ENCODE assay signal across 20 cellular contexts in the genomic region with DNA sequence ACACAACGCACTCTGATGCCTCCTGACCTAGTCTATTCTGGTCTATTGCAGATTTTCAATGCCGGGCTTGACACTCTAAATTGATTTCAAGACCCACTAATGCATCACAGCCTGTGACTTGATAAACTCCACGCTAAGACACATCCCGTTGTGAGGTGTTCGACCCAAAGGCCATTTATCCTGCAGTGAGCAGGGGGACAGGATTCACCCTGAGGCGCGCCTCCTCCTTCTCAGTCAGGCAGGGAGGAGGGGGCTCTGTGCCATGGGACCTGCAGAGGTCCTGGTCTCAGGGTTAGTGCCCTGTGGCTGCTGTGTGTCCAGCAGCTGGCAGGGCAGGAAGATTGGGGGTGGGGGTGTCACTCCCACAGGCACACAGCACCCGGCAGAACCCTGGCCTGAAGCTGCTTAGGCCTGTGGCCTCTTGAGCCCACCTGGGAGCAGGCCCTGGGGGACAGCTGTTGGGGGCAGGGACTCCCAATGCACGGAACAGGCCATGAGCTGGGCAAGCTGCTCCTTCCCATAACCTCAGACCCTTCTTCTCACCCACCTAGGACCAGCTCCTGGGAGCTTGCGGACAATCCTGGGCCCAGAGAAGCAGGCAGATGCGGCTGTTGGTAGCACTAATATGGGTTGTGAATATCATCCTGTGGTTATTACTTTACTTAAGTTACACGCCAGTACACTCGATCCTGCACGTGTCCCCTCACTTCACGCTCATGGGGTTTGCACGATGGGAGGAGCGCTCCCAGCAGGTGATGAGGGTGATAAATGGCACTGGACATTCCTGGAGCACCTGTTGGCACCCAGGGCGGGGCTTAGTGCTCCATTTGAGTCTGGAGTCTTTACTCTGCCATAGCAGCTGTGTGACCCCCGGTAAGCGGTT.
"Had no signal": no experiment of that assay in that cellular context is flagged by ENCODE, and none has a peak within 500 bp of the region (broad histone marks: within the 10 kb centered on the region; RNA-seq: fewer than 3 reads in every experiment).

No MANE protein-coding gene starts in this region.

- H3K36me3 Mint-ChIP-seq: naive thymus-derived CD4-positive, alpha-beta T cell; stimulated activated naive B cell treated with anti-CD40 and anti-IgM and Interleukin-4, amounts not matched to agents 10 μg/mL and 1 μg/mL and 100 μg/mL, for 72 hours had no signal

- H3K4me3 Mint-ChIP-seq: naive thymus-derived CD4-positive, alpha-beta T cell; nephron progenitor cell; stimulated activated naive B cell treated with anti-CD40 and anti-IgM and Interleukin-4, amounts not matched to agents 10 μg/mL and 1 μg/mL and 100 μg/mL, for 72 hours; stimulated activated naive CD8-positive, alpha-beta T cell treated with anti-CD3 and anti-CD28 coated beads, Interleukin-15, amount 100 ng/mL, for 72 hours had no signal

- H3K4me1 ChIP-seq: breast epithelium, esophagus muscularis mucosa, gastroesophageal sphincter, pancreas, sigmoid colon, upper lobe of right lung had no signal

- ATAC-seq: gastroesophageal sphincter; naive thymus-derived CD4-positive, alpha-beta T cell; pancreas; stimulated activated naive B cell treated with anti-CD40 and anti-IgM and Interleukin-4, amounts not matched to agents 10 μg/mL and 1 μg/mL and 100 μg/mL, for 72 hours; stimulated activated naive CD8-positive, alpha-beta T cell treated with anti-CD3 and anti-CD28 coated beads, Interleukin-15, amount 100 ng/mL, for 72 hours; upper lobe of right lung had no signal

- DNase-seq: caudate nucleus; effector memory CD4-positive, alpha-beta T cell; hippocampal formation; kidney glomerular epithelial cell; mesendoderm; naive thymus-derived CD4-positive, alpha-beta T cell; nephron progenitor cell; nucleus accumbens; pancreas; sigmoid colon; stimulated activated CD4-positive, alpha-beta T cell treated with anti-CD3 and anti-CD28 coated beads, Interleukin-2, amount 100 ng/mL, for 24 hours; stimulated activated CD4-positive, alpha-beta T cell treated with anti-CD3 and anti-CD28 coated beads, Interleukin-4, amount 100 ng/mL, for 4 hours; stimulated activated naive B cell treated with anti-CD40 and anti-IgM and Interleukin-4, amounts not matched to agents 10 μg/mL and 1 μg/mL and 100 μg/mL, for 72 hours; stimulated activated naive CD8-positive, alpha-beta T cell treated with anti-CD3 and anti-CD28 coated beads, Interleukin-15, amount 100 ng/mL, for 72 hours; upper lobe of right lung had no signal

- H3K4me1 Mint-ChIP-seq: naive thymus-derived CD4-positive, alpha-beta T cell; stimulated activated naive CD8-positive, alpha-beta T cell treated with anti-CD3 and anti-CD28 coated beads, Interleukin-15, amount 100 ng/mL, for 72 hours had no signal

- H3K27me3 ChIP-seq: esophagus muscularis mucosa, pancreas, sigmoid colon had no signal

- H3K4me3 ChIP-seq: breast epithelium, esophagus muscularis mucosa, gastroesophageal sphincter, pancreas, sigmoid colon, skin epidermis, upper lobe of right lung had no signal

- H3K27ac Mint-ChIP-seq: naive thymus-derived CD4-positive, alpha-beta T cell; stimulated activated naive B cell treated with anti-CD40 and anti-IgM and Interleukin-4, amounts not matched to agents 10 μg/mL and 1 μg/mL and 100 μg/mL, for 72 hours had no signal

- H3K36me3 ChIP-seq: breast epithelium, esophagus muscularis mucosa, gastroesophageal sphincter, pancreas, sigmoid colon, upper lobe of right lung had no signal

- FAIRE-seq: pancreas had no signal

- H3K27ac ChIP-seq: breast epithelium, epithelial cell of prostate, esophagus muscularis mucosa, gastroesophageal sphincter, pancreas, sigmoid colon, skin epidermis, upper lobe of right lung had no signal

- H3K9me3 Mint-ChIP-seq: naive thymus-derived CD4-positive, alpha-beta T cell; nephron progenitor cell; stimulated activated naive CD8-positive, alpha-beta T cell treated with anti-CD3 and anti-CD28 coated beads, Interleukin-15, amount 100 ng/mL, for 72 hours had no signal

- H3K9me3 ChIP-seq: breast epithelium, esophagus muscularis mucosa, gastroesophageal sphincter, pancreas, sigmoid colon, upper lobe of right lung had no signal
